Comparison of ENCODE assay signal across 1 cellular context in genomic region chr19:32404939-32405430, GRCh38.
TF ChIP-seq lines count a peak whose summit lies in the region.

No MANE protein-coding gene starts in this region.

TF ChIP-seq in GM23338, 12 proteins besides CTCF, POLR2A, EP300 and RAD21 (continued from another document):
- no peak for TF ChIP-seq REST (IDR thresholded peaks at IDR 0.05; ENCODE audit: unreplicated experiment)
- TF ChIP-seq ZNF114 (CRISPR knock-in tag; IDR thresholded peaks at IDR 0.05), result no peak
TF ChIP-seq in GM23338: peak in this region for 0.
